In the genomic region with DNA sequence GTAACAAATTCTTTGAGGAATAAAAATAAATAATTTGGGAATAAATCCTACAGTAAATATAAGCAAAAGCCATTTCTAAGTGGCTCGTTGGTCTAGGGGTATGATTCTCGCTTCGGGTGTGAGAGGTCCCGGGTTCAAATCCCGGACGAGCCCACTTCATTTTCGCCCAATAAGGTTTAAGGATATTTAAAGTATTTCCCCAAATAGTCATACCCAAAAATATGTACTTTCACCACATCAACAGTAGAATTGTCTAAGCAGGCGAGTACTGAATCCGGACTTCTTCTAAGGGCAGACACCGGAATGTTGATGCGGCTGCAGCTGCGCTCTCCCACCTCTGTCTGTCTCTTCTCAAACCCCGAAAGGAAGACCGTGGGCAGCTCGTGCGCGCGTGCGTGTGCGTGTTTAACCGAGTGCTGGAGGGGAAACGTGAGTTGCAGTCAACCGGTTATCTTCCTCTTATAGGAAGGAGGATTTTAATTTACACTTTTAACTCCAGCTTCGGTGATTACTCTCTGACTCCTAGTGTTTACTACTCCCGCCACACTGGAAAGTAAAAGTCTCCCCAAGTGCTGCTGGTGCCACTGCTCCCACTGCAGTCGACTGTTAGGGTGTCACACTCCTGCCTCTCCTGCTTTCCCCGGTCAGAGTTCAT, we compare ENCODE assay signal across 7 cellular contexts.
DNase-seq lines count a peak whose midpoint lies in the region; ATAC-seq, FAIRE-seq and TF ChIP-seq lines count a peak whose summit lies in the region.

No MANE protein-coding gene starts in this region.

- in situ Hi-C loops in K562 (cut with MboI) = no loop called here

- ATAC-seq in HG02973 (IDR thresholded peaks at IDR 0.05; ENCODE audit: unreplicated experiment) (peak; percentile 71), K562 (peak; percentile 99), lung (ENCODE audit: insufficient read depth, low FRiP score) (peak; percentile 34), upper lobe of left lung (ENCODE audit: low FRiP score in 2 of 2) (no peak), left lobe of liver (no peak)

- intact Hi-C loops in PC-9 (cut with micrococcal nuclease; ENCODE audit: unreplicated experiment) = no loop called here
- intact Hi-C loops in K562 (cut with micrococcal nuclease) = no loop called here

- H3K9me3 ChIP-seq in PC-9 (ENCODE audit: insufficient read depth, low read depth) = no peaks in the 10 kb centered on the region
- no peaks in the 10 kb centered on the region for H3K9me3 ChIP-seq in K562 (replicated peaks; ENCODE audit: control insufficient read depth, insufficient read depth, low read depth, low read length)
- H3K9me3 ChIP-seq in lung (ENCODE audit: control insufficient read depth in 2 of 2, insufficient read depth in 1 of 2, low read length in 1 of 2) = no peaks in the 10 kb centered on the region
- H3K9me3 ChIP-seq in upper lobe of left lung = no peaks in the 10 kb centered on the region

- TF ChIP-seq POLR2A in K562 (conservative IDR thresholded peaks at IDR 0.05) (peak; percentile 58), upper lobe of left lung (IDR thresholded peaks at IDR 0.05) (no peak)

- H3K36me3 ChIP-seq in GM06990 (ENCODE audit: control insufficient read depth, insufficient read depth, low read length) (no peaks in the 10 kb centered on the region), PC-9 (ENCODE audit: low read depth) (no peaks in the 10 kb centered on the region), K562 (ENCODE audit: control insufficient read depth, insufficient read depth, low read length) (no peaks in the 10 kb centered on the region), lung (ENCODE audit: control insufficient read depth in 2 of 2, insufficient read depth in 2 of 2, low read length in 2 of 2) (no peaks in the 10 kb centered on the region), upper lobe of left lung (no peaks in the 10 kb centered on the region)

- H3K27me3 ChIP-seq in GM06990 (replicated peaks; ENCODE audit: control insufficient read depth, insufficient read depth, low read length) (no peaks in the 10 kb centered on the region), PC-9 (ENCODE audit: insufficient read depth, low read depth) (no peaks in the 10 kb centered on the region), K562 (ENCODE audit: control insufficient read depth in 2 of 2, insufficient read depth in 2 of 2, low read length in 2 of 2) (no peaks in the 10 kb centered on the region), lung (ENCODE audit: control insufficient read depth, insufficient read depth) (no peaks in the 10 kb centered on the region), upper lobe of left lung (peaks cover 0 to 7% (median 0%) of the 10 kb centered on the region in 4 donors)

- POLR2A ChIA-PET in PC-9 (lab: Charles Lee; ENCODE audit: unreplicated experiment) (no interaction called here), K562 (lab: Yijun Ruan, JAX) (interaction anchor here (0.7 to 2.0 kb wide), 7 partner anchors 10 to 1061 kb away, joined by 3 to 9 read pairs (median 3); a partner anchor contains a TSS)

- no peaks in the 10 kb centered on the region for H3K9me2 ChIP-seq in PC-9 (ENCODE audit: insufficient read depth)

- 0 out of 4 replicates have a peak, but pooled peaks have one; percentile 8 to 17 for TF ChIP-seq RAD21 in K562 (CRISPR knock-in tag; conservative IDR thresholded peaks at IDR 0.05 in 1 of 2, IDR thresholded peaks at IDR 0.05 in 1 of 2)

- H3K9me1 ChIP-seq in K562 (ENCODE audit: control insufficient read depth, insufficient read depth, low read length) = no peaks in the 10 kb centered on the region

- no peak for TF ChIP-seq CTCF in GM06990 (IDR thresholded peaks at IDR 0.05; ENCODE audit: insufficient read depth, low read length, poor library complexity, severe bottlenecking)
- TF ChIP-seq CTCF in PC-9 (conservative IDR thresholded peaks at IDR 0.05) = no peak
- peak in 1 of 3 experiments; percentile 18; a peak in 2 of 6 replicates for TF ChIP-seq CTCF in K562 (IDR thresholded peaks at IDR 0.05 in 2 of 3, conservative IDR thresholded peaks at IDR 0.05 in 1 of 3; ENCODE audit: insufficient read depth in 2 of 3, low read depth in 1 of 3, low read length in 3 of 3)
- no peak for TF ChIP-seq CTCF in lung (IDR thresholded peaks at IDR 0.05; ENCODE audit: control extremely low read depth, extremely low read depth)
- no peak for TF ChIP-seq CTCF in upper lobe of left lung (IDR thresholded peaks at IDR 0.05)

- CTCF ChIA-PET in PC-9 (lab: Charles Lee) = no interaction called here
- CTCF ChIA-PET in K562 (lab: Yijun Ruan, JAX; ENCODE audit: low intra/inter-chr PET ratio) = no interaction called here

- no TSS peak for BruUV-seq in PC-9 (replicated peaks; lab: Mats Ljungman, UMichigan)
- BruUV-seq in K562 (replicated peaks; lab: Mats Ljungman, UMichigan) = TSS peak; percentile 100

- under 1% methylated on average over 27 of the region's 27 CpGs for WGBS in K562 (ENCODE audit: insufficient coverage, low coverage, missing lambda C conversion rate)
- 1 to 3% methylated on average over 27 of the region's 27 CpGs for WGBS in lung, 2 donors
- WGBS in upper lobe of left lung, 2 donors = 2 to 3% methylated on average over 26 to 27 of the region's 27 CpGs

- H2AFZ ChIP-seq in PC-9 (peak overlapping the region; percentile 82), K562 (ENCODE audit: low read depth, low read length) (peak overlapping the region; percentile 92)

- H3K27ac ChIP-seq in PC-9 = peak overlapping the region; percentile 15; the same call in 1 of the 2 replicates
- peak overlapping the region; percentile 80 for H3K27ac ChIP-seq in K562 (ENCODE audit: extremely low read depth, low read depth, low read length)
- no peak overlapping the region for H3K27ac ChIP-seq in lung (ENCODE audit: low read depth in 1 of 2, low read length in 1 of 2)
- no peak overlapping the region for H3K27ac ChIP-seq in upper lobe of left lung

- peaks cover 14% of the 10 kb centered on the region for H3F3A ChIP-seq in PC-9 (ENCODE audit: insufficient read depth, low read depth)

- FAIRE-seq in K562 (lab: Jason Lieb, UNC) = peak; percentile 95

- TF ChIP-seq EP300 in K562 (IDR thresholded peaks at IDR 0.05; ENCODE audit: low read length) (peak; percentile 72; the same call in 1 of the 2 replicates), upper lobe of left lung (IDR thresholded peaks at IDR 0.05) (no peak)

- H3K4me3 ChIP-seq in GM06990 (replicated peaks; ENCODE audit: low read depth, low read length) (peak overlapping the region; percentile 50), PC-9 (peak overlapping the region; percentile 62), K562 (peak overlapping the region; percentile 48), lung (no peak overlapping the region), upper lobe of left lung (peak overlapping the region in 3 of 4 donors; percentile 4 to 31 (median 9))

- H3K79me2 ChIP-seq in PC-9 (ENCODE audit: low read depth) (no peaks in the 10 kb centered on the region), K562 (ENCODE audit: control insufficient read depth, insufficient read depth, low read length) (no peaks in the 10 kb centered on the region)

- H3K4me1 ChIP-seq in PC-9 (replicated peaks; ENCODE audit: insufficient read depth) (peaks cover 5% of the 10 kb centered on the region), K562 (replicated peaks in 1 of 2; ENCODE audit: control insufficient read depth in 2 of 2, insufficient read depth in 2 of 2, low read length in 2 of 2) (peaks cover 2 to 5% of the 10 kb centered on the region in 2 experiments; a peak in 3 of 5 replicates), lung (ENCODE audit: control insufficient read depth in 2 of 2, insufficient read depth in 2 of 2, low read length in 2 of 2) (peaks cover 0 to 5% of the 10 kb centered on the region in 2 donors), upper lobe of left lung (peaks cover 0 to 11% (median 3%) of the 10 kb centered on the region in 4 donors)

- DNase-seq in GM06990 (ENCODE audit: extremely low read depth, insufficient read length) = peak; percentile 77
- DNase-seq in PC-9 = peak; percentile 59 to 81
- peak; percentile 57 to 96 (median 73) for DNase-seq in K562 (ENCODE audit: extremely low read depth in 1 of 4, low spot score in 3 of 4)
- DNase-seq in lung (ENCODE audit: low spot score) = no peak
- peak in 1 of 2 donors; percentile 47 for DNase-seq in upper lobe of left lung
- no peak for DNase-seq in left lobe of liver (ENCODE audit: low spot score)

- H4K20me1 ChIP-seq in PC-9 (ENCODE audit: insufficient read depth) (no peaks in the 10 kb centered on the region), K562 (replicated peaks; ENCODE audit: control insufficient read depth, insufficient read depth, low read length) (no peaks in the 10 kb centered on the region)

- H3K9ac ChIP-seq in K562 (ENCODE audit: insufficient read depth in 1 of 2, low read depth in 2 of 2, low read length in 2 of 2) = peak overlapping the region; percentile 82 to 89

- H3K4me2 ChIP-seq in PC-9 (peak overlapping the region; percentile 86), K562 (ENCODE audit: insufficient read depth, low read length) (peak overlapping the region; percentile 94)

TF ChIP-seq in K562, 482 proteins besides CTCF, POLR2A, EP300 and RAD21 (continues in another document):
- TF ChIP-seq PML (IDR thresholded peaks at IDR 0.05; ENCODE audit: low read length) (no peak), BCOR (IDR thresholded peaks at IDR 0.05) (peak; percentile 73), RB1 (IDR thresholded peaks at IDR 0.05; ENCODE audit: low read depth) (peak; percentile 49; the same call in 1 of the 2 replicates), RBM15 (IDR thresholded peaks at IDR 0.05; ENCODE audit: insufficient read depth, low read length) (no peak), ZZZ3 (IDR thresholded peaks at IDR 0.05) (no peak), XRCC5 (IDR thresholded peaks at IDR 0.05; ENCODE audit: low read depth, low read length) (0 out of 2 replicates have a peak, but pooled peaks have one; percentile 57), RUNX1 (IDR thresholded peaks at IDR 0.05; ENCODE audit: low read depth) (no peak), THRAP3 (IDR thresholded peaks at IDR 0.05; ENCODE audit: borderline replicate concordance) (no peak)
- TF ChIP-seq, protein P1, sequence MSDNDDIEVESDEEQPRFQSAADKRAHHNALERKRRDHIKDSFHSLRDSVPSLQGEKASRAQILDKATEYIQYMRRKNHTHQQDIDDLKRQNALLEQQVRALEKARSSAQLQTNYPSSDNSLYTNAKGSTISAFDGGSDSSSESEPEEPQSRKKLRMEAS (CRISPR knock-in tag; IDR thresholded peaks at IDR 0.05) = peak; percentile 74
- TF ChIP-seq, protein P2, sequence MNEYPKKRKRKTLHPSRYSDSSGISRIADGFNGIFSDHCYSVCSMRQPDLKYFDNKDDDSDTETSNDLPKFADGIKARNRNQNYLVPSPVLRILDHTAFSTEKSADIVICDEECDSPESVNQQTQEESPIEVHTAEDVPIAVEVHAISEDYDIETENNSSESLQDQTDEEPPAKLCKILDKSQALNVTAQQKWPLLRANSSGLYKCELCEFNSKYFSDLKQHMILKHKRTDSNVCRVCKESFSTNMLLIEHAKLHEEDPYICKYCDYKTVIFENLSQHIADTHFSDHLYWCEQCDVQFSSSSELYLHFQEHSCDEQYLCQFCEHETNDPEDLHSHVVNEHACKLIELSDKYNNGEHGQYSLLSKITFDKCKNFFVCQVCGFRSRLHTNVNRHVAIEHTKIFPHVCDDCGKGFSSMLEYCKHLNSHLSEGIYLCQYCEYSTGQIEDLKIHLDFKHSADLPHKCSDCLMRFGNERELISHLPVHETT (CRISPR knock-in tag; conservative IDR thresholded peaks at IDR 0.05 in 1 of 2, IDR thresholded peaks at IDR 0.05 in 1 of 2) = peak in 1 of 2 experiments; percentile 68; a peak in 1 of 4 replicates

Comparison
In these comparisons a context has a peak if more than half of its experiments do, and no peak if none do; other contexts are left out.
1. DNase-seq: peak in GM06990 (single experiment), PC-9 (2 of 2) and K562 (4 of 4); none in lung (single experiment) and left lobe of liver (single experiment).
2. ATAC-seq: peak in HG02973 (single experiment), K562 (single experiment) and lung (single experiment); none in upper lobe of left lung (0 of 2) and left lobe of liver (single experiment).
3. H3K27ac ChIP-seq: peak in PC-9 (single experiment) and K562 (single experiment); none in lung (0 of 2) and upper lobe of left lung (0 of 4).